ENCODE assay signal across 17 cellular contexts in genomic region chr17:52536466-52536865, GRCh38.
A peak's percentile ranks its signal among the peaks of the same experiment; 100 is the strongest.
DNase-seq lines count a peak whose midpoint lies in the region; ATAC-seq and TF ChIP-seq lines count a peak whose summit lies in the region.
"Had no signal": no experiment of that assay in that cellular context is flagged by ENCODE, and none has a peak within 500 bp of the region (broad histone marks: within the 10 kb centered on the region; RNA-seq: fewer than 3 reads in every experiment).

No MANE protein-coding gene starts in this region.

- intact Hi-C loops in heart left ventricle (cut with DNase I) = no loop called here
- intact Hi-C loops in ovary (cut with DNase I) = no loop called here

- peak in 3 of 4 donors; percentile 61 to 77 (median 74) for ATAC-seq in heart left ventricle
- ATAC-seq in GM18907 (IDR thresholded peaks at IDR 0.05; ENCODE audit: unreplicated experiment) = no peak

- H3K4me3 Mint-ChIP-seq in nephron = no peak overlapping the region
- H3K4me3 Mint-ChIP-seq: B cell; CD4-positive, alpha-beta T cell had no signal

- WGBS in heart left ventricle, 4 donors = 55 to 65% (median 60%) methylated on average over 3 of the region's 3 CpGs
- 28 to 36% (median 31%) methylated on average over 3 of the region's 3 CpGs for WGBS in ovary, 3 donors

- no peak for TF ChIP-seq CTCF in heart left ventricle (IDR thresholded peaks at IDR 0.05)
- no peak for TF ChIP-seq CTCF in nephron (IDR thresholded peaks at IDR 0.05; ENCODE audit: unreplicated experiment in 3 of 3)
- no peak for TF ChIP-seq CTCF in ovary (IDR thresholded peaks at IDR 0.05)

- DNase-seq in NCI-H446 (lab: John Stamatoyannopoulos, UW) (peak; percentile 16 to 68), heart left ventricle (peak; percentile 17 to 65 (median 25)), ureter (ENCODE audit: low spot score) (peak; percentile 45), LoVo (ENCODE audit: low spot score) (no peak), ovary (no peak)
- DNase-seq: CD4-positive, alpha-beta T cell; HCEC 1CT; MV-4-11; NCI-H1436; NCI-H2029 treated with DMSO at 0.1 percent for 48 hours; NCI-H2171 treated with DMSO at 0.1 percent for 48 hours; NCI-H510A treated with DMSO at 0.1 percent for 48 hours had no signal

- H3K4me3 ChIP-seq in heart left ventricle = no peak overlapping the region
- no peak overlapping the region for H3K4me3 ChIP-seq in ovary
- H3K4me3 ChIP-seq: PC-9, SK-N-MC had no signal

- H3K36me3 Mint-ChIP-seq in nephron (ENCODE audit: low read depth) = no peaks in the 10 kb centered on the region

- H3K27me3 ChIP-seq in heart left ventricle (no peaks in the 10 kb centered on the region), ovary (no peaks in the 10 kb centered on the region)

- TF ChIP-seq POLR2A in heart left ventricle (IDR thresholded peaks at IDR 0.05) (no peak), ovary (IDR thresholded peaks at IDR 0.05) (no peak)

- H3K27me3 Mint-ChIP-seq in nephron (ENCODE audit: low read depth) = no peaks in the 10 kb centered on the region
- H3K27me3 Mint-ChIP-seq: B cell; CD4-positive, alpha-beta T cell had no signal

- H3K4me1 Mint-ChIP-seq in nephron = peaks cover 28% of the 10 kb centered on the region
- H3K4me1 Mint-ChIP-seq: B cell had no signal

- no peaks in the 10 kb centered on the region for H3K9me3 Mint-ChIP-seq in nephron

- H3K36me3 ChIP-seq in heart left ventricle = no peaks in the 10 kb centered on the region
- H3K36me3 ChIP-seq in ovary = no peaks in the 10 kb centered on the region

- no peak for TF ChIP-seq EP300 in ovary (IDR thresholded peaks at IDR 0.05)

- H3K9me3 ChIP-seq in heart left ventricle (no peaks in the 10 kb centered on the region), ovary (no peaks in the 10 kb centered on the region)

- H3K27ac ChIP-seq in heart left ventricle (no peak overlapping the region), ovary (no peak overlapping the region)
- H3K27ac ChIP-seq: PC-9, SK-N-MC had no signal

- H3K27ac Mint-ChIP-seq in nephron = peak overlapping the region in 2 of 3 experiments; percentile 65 to 88
- H3K27ac Mint-ChIP-seq: B cell; CD4-positive, alpha-beta T cell had no signal

- H3K4me1 ChIP-seq in heart left ventricle (peaks cover 0 to 5% (median 0%) of the 10 kb centered on the region in 12 donors), ovary (ENCODE audit: insufficient read depth) (no peaks in the 10 kb centered on the region)

Comparison
In these comparisons a context has a peak if more than half of its experiments do, and no peak if none do; other contexts are left out.
1. DNase-seq: peak in NCI-H446 (2 of 2), heart left ventricle (5 of 5) and ureter (single experiment); none in LoVo (single experiment) and ovary (0 of 5).